Comparison of ENCODE assay signal across 18 cellular contexts in genomic region chr1:3684031-3684430, GRCh38. TPM values are rescaled to one million over a fixed set of nuclear protein-coding genes. Genes with fewer than 3 reads are reported as not detected.
DNase-seq lines count a peak whose midpoint lies in the region; ATAC-seq and TF ChIP-seq lines count a peak whose summit lies in the region.
"Had no signal": no experiment of that assay in that cellular context is flagged by ENCODE, and none has a peak within 500 bp of the region (broad histone marks: within the 10 kb centered on the region; RNA-seq: fewer than 3 reads in every experiment).

No MANE protein-coding gene starts in this region.

- TF ChIP-seq CTCF in foreskin keratinocyte (conservative IDR thresholded peaks at IDR 0.05) (no peak), neural crest cell (conservative IDR thresholded peaks at IDR 0.05) (no peak)

- no peak overlapping the region for H3K9ac ChIP-seq in HUES6 (ENCODE audit: low read length)

- H3K4me3 ChIP-seq in HUES6 (ENCODE audit: low read depth, low read length) = peak overlapping the region; percentile 46
- H3K4me3 ChIP-seq: adrenal gland, psoas muscle had no signal

- H3K4me1 ChIP-seq in HUES6 (ENCODE audit: control insufficient read depth, insufficient read depth, low read length) (peaks cover 29% of the 10 kb centered on the region), foreskin keratinocyte (peaks cover 4% of the 10 kb centered on the region)
- H3K4me1 ChIP-seq: adrenal gland, psoas muscle had no signal

- peaks cover 5% of the 10 kb centered on the region for H3K4me1 Mint-ChIP-seq in neural crest cell

- intact Hi-C loops in posterior cingulate gyrus (cut with DNase I) = no loop called here

- peak; percentile 47 for ATAC-seq in foreskin keratinocyte
- ATAC-seq in HG02623 (IDR thresholded peaks at IDR 0.05; ENCODE audit: unreplicated experiment) = no peak
- ATAC-seq: activated T-helper 17 cell treated with anti-CD3 and anti-CD28 coated beads, Interleukin-2, amount 50 U/mL, for 72 hours; psoas muscle; stimulated activated naive CD8-positive, alpha-beta T cell treated with anti-CD3 and anti-CD28 coated beads, Interleukin-15, amount 100 ng/mL, for 72 hours had no signal

- no peaks in the 10 kb centered on the region for H3K9me3 Mint-ChIP-seq in neural crest cell
- H3K9me3 Mint-ChIP-seq: activated T-helper 17 cell treated with anti-CD3 and anti-CD28 coated beads, Interleukin-2, amount 50 U/mL, for 72 hours; stimulated activated naive CD8-positive, alpha-beta T cell treated with anti-CD3 and anti-CD28 coated beads, Interleukin-15, amount 100 ng/mL, for 72 hours had no signal

- no peaks in the 10 kb centered on the region for H3K36me3 Mint-ChIP-seq in neural crest cell (ENCODE audit: low read depth)

- DNase-seq in CD1c-positive myeloid dendritic cell (ENCODE audit: extremely low spot score) (peak; percentile 40), foreskin keratinocyte (no peak), neural crest cell (ENCODE audit: low read depth, low spot score) (peak; percentile 49), posterior cingulate gyrus (no peak), NCI-H446 (lab: John Stamatoyannopoulos, UW) (no peak)
- no peak for DNase-seq in stimulated activated CD8-positive, alpha-beta memory T cell treated with anti-CD3 and anti-CD28 coated beads, Interleukin-4, amount 100 ng/mL, for 48 hours
- DNase-seq: activated CD8-positive, alpha-beta memory T cell treated with anti-CD3 and anti-CD28 coated beads for 24 hours; adrenal gland; DMS153; NCI-H2029 treated with DMSO at 0.1 percent for 48 hours; psoas muscle; stimulated activated CD4-positive, alpha-beta T cell treated with anti-CD3 and anti-CD28 coated beads, Interleukin-12 subunit alpha, Interleukin-12 subunit beta, amount 100 ng/mL, for 4 hours; stimulated activated naive CD8-positive, alpha-beta T cell treated with anti-CD3 and anti-CD28 coated beads, Interleukin-15, amount 100 ng/mL, for 72 hours had no signal

- no peak overlapping the region for H3K27ac Mint-ChIP-seq in neural crest cell (ENCODE audit: unreplicated experiment)
- H3K27ac Mint-ChIP-seq: activated T-helper 17 cell treated with anti-CD3 and anti-CD28 coated beads, Interleukin-2, amount 50 U/mL, for 72 hours; stimulated activated naive CD8-positive, alpha-beta T cell treated with anti-CD3 and anti-CD28 coated beads, Interleukin-15, amount 100 ng/mL, for 72 hours had no signal

- H3K27me3 ChIP-seq in HUES6 (ENCODE audit: control insufficient read depth, insufficient read depth, low read length) (peaks cover 37% of the 10 kb centered on the region), foreskin keratinocyte (peaks cover 5% of the 10 kb centered on the region)

- H3K4me3 Mint-ChIP-seq in neural crest cell = no peak overlapping the region
- H3K4me3 Mint-ChIP-seq: activated T-helper 17 cell treated with anti-CD3 and anti-CD28 coated beads, Interleukin-2, amount 50 U/mL, for 72 hours; stimulated activated naive CD8-positive, alpha-beta T cell treated with anti-CD3 and anti-CD28 coated beads, Interleukin-15, amount 100 ng/mL, for 72 hours had no signal

- H3K9me3 ChIP-seq in HUES6 (ENCODE audit: control insufficient read depth, insufficient read depth, low read depth, low read length) = no peaks in the 10 kb centered on the region
- H3K9me3 ChIP-seq: adrenal gland, psoas muscle had no signal

- no peaks in the 10 kb centered on the region for H3K36me3 ChIP-seq in HUES6 (ENCODE audit: control insufficient read depth, insufficient read depth, low read length)
- H3K36me3 ChIP-seq: adrenal gland had no signal

- peaks cover 11% of the 10 kb centered on the region for H3K27me3 Mint-ChIP-seq in neural crest cell (ENCODE audit: low read depth)

- H3K27ac ChIP-seq in HUES6 (ENCODE audit: low read depth, low read length) = no peak overlapping the region
- H3K27ac ChIP-seq in foreskin keratinocyte = no peak overlapping the region
- H3K27ac ChIP-seq: adrenal gland, psoas muscle, VCaP had no signal

RNA-seq across cellular contexts. Expression of gene TP73, which starts 31.7 kb away (rescaled TPM):
- total RNA-seq in foreskin keratinocyte (0.58 and 0.78 TPM in 2 replicates), neural crest cell (1.5 and 2.1 TPM in 2 replicates)
- 0.44 and 0.59 TPM in 2 replicates for polyA plus RNA-seq in foreskin keratinocyte
- total RNA-seq: epithelial cell of proximal tubule had no signal

RNA-seq across cellular contexts. Expression of gene WRAP73, which starts 34.1 kb away (rescaled TPM):
- total RNA-seq in foreskin keratinocyte (17.2 and 18.1 TPM in 2 replicates), neural crest cell (26.0 and 28.9 TPM in 2 replicates)
- 21.8 and 26.0 TPM in 2 replicates for polyA plus RNA-seq in foreskin keratinocyte

RNA-seq across cellular contexts. Expression of gene TPRG1L, which starts 59.2 kb away (rescaled TPM):
- total RNA-seq in foreskin keratinocyte (20.8 and 21.5 TPM in 2 replicates), neural crest cell (14.5 and 14.9 TPM in 2 replicates)
- 23.1 and 25.0 TPM in 2 replicates for polyA plus RNA-seq in foreskin keratinocyte

Comparison
In these comparisons a context has a peak if more than half of its experiments do, and no peak if none do; other contexts are left out.
1. DNase-seq: peak in CD1c-positive myeloid dendritic cell (single experiment) and neural crest cell (single experiment); none in foreskin keratinocyte (0 of 2), posterior cingulate gyrus (0 of 10), NCI-H446 (0 of 2) and stimulated activated CD8-positive, alpha-beta memory T cell treated with anti-CD3 and anti-CD28 coated beads, Interleukin-4, amount 100 ng/mL, for 48 hours (single experiment).